ENCODE assay signal across 15 cellular contexts in genomic region chrX:41108007-41108683, GRCh38. TPM values are rescaled to one million over a fixed set of nuclear protein-coding genes. Genes with fewer than 3 reads are reported as not detected.
A peak's percentile ranks its signal among the peaks of the same experiment; 100 is the strongest.
DNase-seq lines count a peak whose midpoint lies in the region; ATAC-seq and TF ChIP-seq lines count a peak whose summit lies in the region.
"Had no signal": no experiment of that assay in that cellular context is flagged by ENCODE, and none has a peak within 500 bp of the region (broad histone marks: within the 10 kb centered on the region; RNA-seq: fewer than 3 reads in every experiment).

No MANE protein-coding gene starts in this region.

- in situ Hi-C loops in G401 (cut with HindIII; ENCODE audit: low sequenced_read_pairs) = no loop called here

- no peak overlapping the region for H2BK120ac ChIP-seq in trophoblast cell (ENCODE audit: insufficient read depth, low read length, poor library complexity)

- WGBS in trophoblast cell (ENCODE audit: extremely low coverage, insufficient coverage, insufficient read length) = no CpG with 5 or more reads among the region's 2 CpGs
- 69 to 74% methylated on average over 2 of the region's 2 CpGs for WGBS in sigmoid colon, 2 donors

- peaks cover 4% of the 10 kb centered on the region for H3K36me3 ChIP-seq in HUES6 (ENCODE audit: control insufficient read depth, insufficient read depth, low read length)
- H3K36me3 ChIP-seq in trophoblast cell (ENCODE audit: control insufficient read depth in 1 of 2, insufficient read depth in 2 of 2, low read length in 2 of 2) = no peaks in the 10 kb centered on the region
- H3K36me3 ChIP-seq in sigmoid colon = no peaks in the 10 kb centered on the region
- H3K36me3 ChIP-seq: tibial artery had no signal

- no peak overlapping the region for H2AFZ ChIP-seq in trophoblast cell (ENCODE audit: insufficient read depth, low read length, poor library complexity)

- H4K12ac ChIP-seq in trophoblast cell (ENCODE audit: low read depth, low read length) = no peak overlapping the region

- no peak overlapping the region for H3K14ac ChIP-seq in trophoblast cell (ENCODE audit: low read length)

- H3K4me1 ChIP-seq in HUES6 (ENCODE audit: control insufficient read depth, insufficient read depth, low read length) (peaks cover 49% of the 10 kb centered on the region), trophoblast cell (ENCODE audit: control insufficient read depth in 1 of 2, insufficient read depth in 2 of 2, low read length in 2 of 2) (peaks cover 8 to 11% of the 10 kb centered on the region in 2 experiments), sigmoid colon (peaks cover 0 to 60% (median 24%) of the 10 kb centered on the region in 4 donors)

- H4K91ac ChIP-seq in trophoblast cell (ENCODE audit: low read depth, low read length) = no peak overlapping the region

- no peak for DNase-seq in activated CD4-positive, CD25-positive, alpha-beta regulatory T cell (lab: John Stamatoyannopoulos, UW)
- DNase-seq in trophoblast cell = peak in 1 of 2 donors; percentile 21
- no peak for DNase-seq in sigmoid colon
- no peak for DNase-seq in G401 (ENCODE audit: low spot score)
- DNase-seq in UCSD-AML1 (lab: John Stamatoyannopoulos, UW; ENCODE audit: unreplicated experiment) = no peak
- DNase-seq: activated CD4-positive, CD25-positive, alpha-beta regulatory T cell treated with anti-CD3 and anti-CD28 coated beads, Interleukin-2, amount 50 U/mL, for 72 hours; activated naive CD4-positive, alpha-beta T cell treated with Interleukin-2 at 50 U/mL for 16 hours; naive B cell; NCI-H2171 treated with DMSO at 0.1 percent for 48 hours; spleen; SW 1271; tibial artery had no signal

- peak overlapping the region; percentile 34 for H3K4me3 ChIP-seq in HUES6 (ENCODE audit: low read depth, low read length)
- no peak overlapping the region for H3K4me3 ChIP-seq in trophoblast cell (ENCODE audit: low read depth, low read length)
- H3K4me3 ChIP-seq in sigmoid colon = no peak overlapping the region
- H3K4me3 ChIP-seq: spleen, tibial artery had no signal

- H2BK5ac ChIP-seq in trophoblast cell (ENCODE audit: low read depth, low read length, poor library complexity) = no peak overlapping the region

- H3K27ac ChIP-seq in HUES6 (ENCODE audit: low read depth, low read length) (no peak overlapping the region), trophoblast cell (ENCODE audit: low read depth, low read length) (no peak overlapping the region), sigmoid colon (no peak overlapping the region)
- H3K27ac ChIP-seq: spleen, tibial artery had no signal

- H3K27me3 ChIP-seq in HUES6 (ENCODE audit: control insufficient read depth, insufficient read depth, low read length) = no peaks in the 10 kb centered on the region
- H3K27me3 ChIP-seq in trophoblast cell (ENCODE audit: insufficient read depth, low read length) = no peaks in the 10 kb centered on the region
- no peaks in the 10 kb centered on the region for H3K27me3 ChIP-seq in sigmoid colon
- H3K27me3 ChIP-seq: spleen, tibial artery had no signal

- no peak overlapping the region for H4K8ac ChIP-seq in trophoblast cell (ENCODE audit: low read depth, low read length)

- no peak overlapping the region for H3K18ac ChIP-seq in trophoblast cell (ENCODE audit: low read length)

- TF ChIP-seq EP300 in sigmoid colon (IDR thresholded peaks at IDR 0.05) = no peak

- no peak overlapping the region for H3K9ac ChIP-seq in HUES6 (ENCODE audit: low read length)
- H3K9ac ChIP-seq in trophoblast cell (ENCODE audit: low read length) = no peak overlapping the region

- H3K9me3 ChIP-seq in HUES6 (ENCODE audit: control insufficient read depth, insufficient read depth, low read depth, low read length) (peaks cover 7% of the 10 kb centered on the region; the same call in 1 of the 2 replicates), trophoblast cell (ENCODE audit: insufficient read depth, low read depth, low read length) (no peaks in the 10 kb centered on the region), sigmoid colon (peaks cover 0 to 5% (median 0%) of the 10 kb centered on the region in 4 donors)
- H3K9me3 ChIP-seq: tibial artery had no signal

- H2BK12ac ChIP-seq in trophoblast cell (ENCODE audit: low read length) = no peak overlapping the region

- intact Hi-C loops in sigmoid colon (cut with DNase I) = no loop called here

- no peak overlapping the region for H3K4me2 ChIP-seq in trophoblast cell (ENCODE audit: low read length)

- H3K4ac ChIP-seq in trophoblast cell (ENCODE audit: low read depth, low read length) = peak overlapping the region; percentile 2

- H2AK5ac ChIP-seq in trophoblast cell (ENCODE audit: low read length) = no peak overlapping the region

- peak; percentile 53 to 62 for ATAC-seq in activated CD4-positive, CD25-positive, alpha-beta regulatory T cell treated with anti-CD3 and anti-CD28 coated beads, Interleukin-2, amount 50 U/mL, for 24 hours
- peak; percentile 48 for ATAC-seq in esophagus mucosa

- no peak overlapping the region for H3K23ac ChIP-seq in trophoblast cell (ENCODE audit: low read length)

- no peak for TF ChIP-seq CTCF in sigmoid colon (IDR thresholded peaks at IDR 0.05)

- H3K79me2 ChIP-seq in trophoblast cell (ENCODE audit: control insufficient read depth, insufficient read depth, low read length, poor library complexity) = peaks cover 7% of the 10 kb centered on the region

- H3K79me1 ChIP-seq in trophoblast cell (ENCODE audit: low read length) = peaks cover 2% of the 10 kb centered on the region

- TF ChIP-seq POLR2A in sigmoid colon (IDR thresholded peaks at IDR 0.05) = no peak

RNA-seq across cellular contexts. Expression of gene USP9X, which starts 22.9 kb away (rescaled TPM):
- total RNA-seq in esophagus mucosa (47.3 TPM), sigmoid colon (10 to 100 TPM; 64.3 to 84.5 (median 73.6) TPM)
- 23.8 and 24.7 TPM in 2 replicates for polyA plus RNA-seq in trophoblast cell (2013)
- 10 to 100 TPM in 2 of 3 donors, 1 to 10 TPM in 1; 9.6 to 18.7 (median 12.0) TPM for polyA plus RNA-seq in sigmoid colon
- 21.8 and 27.6 TPM in 2 replicates for total RNA-seq in G401 (2014; rRNA removed; shearing (Covaris generic))
